Comparison of ENCODE assay signal across 2 cellular contexts in the genomic region with DNA sequence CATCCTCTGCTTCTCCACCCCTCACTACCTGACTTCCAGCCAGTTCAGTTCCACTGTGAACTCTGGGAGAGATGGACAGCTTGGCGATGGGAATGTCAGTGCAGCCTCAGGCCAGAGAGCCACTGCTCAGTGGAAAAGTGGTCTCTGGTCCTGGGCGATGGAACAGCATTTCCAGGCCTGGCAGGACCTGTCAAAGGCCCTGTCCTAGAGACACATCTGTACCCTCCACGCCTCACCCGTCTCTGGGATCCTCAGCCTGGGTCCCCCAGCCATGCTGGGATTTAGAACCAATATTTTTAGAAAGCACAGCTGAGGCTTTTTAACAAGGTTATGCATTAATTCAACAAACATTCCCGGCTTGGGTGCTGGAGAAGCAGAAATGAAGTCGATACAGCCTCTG.
TF ChIP-seq lines count a peak whose summit lies in the region.

No MANE protein-coding gene starts in this region.

TF ChIP-seq in H1, 55 proteins besides CTCF, POLR2A, EP300 and RAD21:
- no peak for TF ChIP-seq EZH2 (IDR thresholded peaks at IDR 0.05; ENCODE audit: low read depth, low read length, severe bottlenecking)
- no peak for TF ChIP-seq TBP (IDR thresholded peaks at IDR 0.05; ENCODE audit: low read depth, low read length)
- TF ChIP-seq, protein P1, sequence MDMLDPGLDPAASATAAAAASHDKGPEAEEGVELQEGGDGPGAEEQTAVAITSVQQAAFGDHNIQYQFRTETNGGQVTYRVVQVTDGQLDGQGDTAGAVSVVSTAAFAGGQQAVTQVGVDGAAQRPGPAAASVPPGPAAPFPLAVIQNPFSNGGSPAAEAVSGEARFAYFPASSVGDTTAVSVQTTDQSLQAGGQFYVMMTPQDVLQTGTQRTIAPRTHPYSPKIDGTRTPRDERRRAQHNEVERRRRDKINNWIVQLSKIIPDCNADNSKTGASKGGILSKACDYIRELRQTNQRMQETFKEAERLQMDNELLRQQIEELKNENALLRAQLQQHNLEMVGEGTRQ (IDR thresholded peaks at IDR 0.05; ENCODE audit: low read length), result no peak
- TF ChIP-seq MAFK (IDR thresholded peaks at IDR 0.05; ENCODE audit: low read depth, low read length), result no peak

TF ChIP-seq in WTC11, 78 proteins besides CTCF, POLR2A, EP300 and RAD21:
- TF ChIP-seq JUN (CRISPR knock-in tag; IDR thresholded peaks at IDR 0.05) (no peak), CREM (CRISPR knock-in tag; IDR thresholded peaks at IDR 0.05) (no peak), ZNF219 (CRISPR knock-in tag; IDR thresholded peaks at IDR 0.05; ENCODE audit: borderline replicate concordance) (no peak)
- TF ChIP-seq, protein P2, sequence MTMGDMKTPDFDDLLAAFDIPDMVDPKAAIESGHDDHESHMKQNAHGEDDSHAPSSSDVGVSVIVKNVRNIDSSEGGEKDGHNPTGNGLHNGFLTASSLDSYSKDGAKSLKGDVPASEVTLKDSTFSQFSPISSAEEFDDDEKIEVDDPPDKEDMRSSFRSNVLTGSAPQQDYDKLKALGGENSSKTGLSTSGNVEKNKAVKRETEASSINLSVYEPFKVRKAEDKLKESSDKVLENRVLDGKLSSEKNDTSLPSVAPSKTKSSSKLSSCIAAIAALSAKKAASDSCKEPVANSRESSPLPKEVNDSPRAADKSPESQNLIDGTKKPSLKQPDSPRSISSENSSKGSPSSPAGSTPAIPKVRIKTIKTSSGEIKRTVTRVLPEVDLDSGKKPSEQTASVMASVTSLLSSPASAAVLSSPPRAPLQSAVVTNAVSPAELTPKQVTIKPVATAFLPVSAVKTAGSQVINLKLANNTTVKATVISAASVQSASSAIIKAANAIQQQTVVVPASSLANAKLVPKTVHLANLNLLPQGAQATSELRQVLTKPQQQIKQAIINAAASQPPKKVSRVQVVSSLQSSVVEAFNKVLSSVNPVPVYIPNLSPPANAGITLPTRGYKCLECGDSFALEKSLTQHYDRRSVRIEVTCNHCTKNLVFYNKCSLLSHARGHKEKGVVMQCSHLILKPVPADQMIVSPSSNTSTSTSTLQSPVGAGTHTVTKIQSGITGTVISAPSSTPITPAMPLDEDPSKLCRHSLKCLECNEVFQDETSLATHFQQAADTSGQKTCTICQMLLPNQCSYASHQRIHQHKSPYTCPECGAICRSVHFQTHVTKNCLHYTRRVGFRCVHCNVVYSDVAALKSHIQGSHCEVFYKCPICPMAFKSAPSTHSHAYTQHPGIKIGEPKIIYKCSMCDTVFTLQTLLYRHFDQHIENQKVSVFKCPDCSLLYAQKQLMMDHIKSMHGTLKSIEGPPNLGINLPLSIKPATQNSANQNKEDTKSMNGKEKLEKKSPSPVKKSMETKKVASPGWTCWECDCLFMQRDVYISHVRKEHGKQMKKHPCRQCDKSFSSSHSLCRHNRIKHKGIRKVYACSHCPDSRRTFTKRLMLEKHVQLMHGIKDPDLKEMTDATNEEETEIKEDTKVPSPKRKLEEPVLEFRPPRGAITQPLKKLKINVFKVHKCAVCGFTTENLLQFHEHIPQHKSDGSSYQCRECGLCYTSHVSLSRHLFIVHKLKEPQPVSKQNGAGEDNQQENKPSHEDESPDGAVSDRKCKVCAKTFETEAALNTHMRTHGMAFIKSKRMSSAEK (CRISPR knock-in tag; IDR thresholded peaks at IDR 0.05; ENCODE audit: borderline replicate concordance), result no peak
